14 cellular contexts compared by ENCODE assay signal in the genomic region with DNA sequence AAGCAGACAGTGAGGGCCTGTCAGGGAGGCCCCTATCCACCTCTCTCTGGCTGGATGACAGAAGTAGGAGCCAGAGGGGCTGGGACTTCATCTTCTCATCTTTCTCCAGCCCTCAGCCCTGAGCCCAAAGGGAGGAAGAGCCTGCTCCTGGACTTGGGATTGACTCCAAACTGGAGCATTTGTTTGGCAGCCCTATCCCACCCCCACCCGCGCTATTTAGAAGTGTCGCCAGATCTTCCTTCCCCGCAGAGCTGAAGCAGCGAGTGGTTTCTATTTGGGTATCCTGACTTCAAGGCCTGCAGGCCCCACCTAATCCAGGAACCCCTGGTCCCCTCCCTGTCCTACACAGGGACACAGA. TPM values are rescaled to one million over a fixed set of nuclear protein-coding genes. Genes with fewer than 3 reads are reported as not detected.
DNase-seq lines count a peak whose midpoint lies in the region; ATAC-seq and TF ChIP-seq lines count a peak whose summit lies in the region.
"Had no signal": no experiment of that assay in that cellular context is flagged by ENCODE, and none has a peak within 500 bp of the region (broad histone marks: within the 10 kb centered on the region; RNA-seq: fewer than 3 reads in every experiment).

No MANE protein-coding gene starts in this region.

- H3K9me3 ChIP-seq in HUES64 (ENCODE audit: insufficient read depth, low read depth, low read length) (no peaks in the 10 kb centered on the region), endodermal cell (ENCODE audit: control insufficient read depth, low read length) (no peaks in the 10 kb centered on the region), lung (ENCODE audit: control insufficient read depth in 2 of 2, insufficient read depth in 1 of 2, low read length in 1 of 2) (peaks cover 0 to 2% of the 10 kb centered on the region in 2 donors), stomach smooth muscle (ENCODE audit: control insufficient read depth in 2 of 2, low read length in 2 of 2) (no peaks in the 10 kb centered on the region)

- DNase-seq in endodermal cell: peak; percentile 74
- DNase-seq in lung (ENCODE audit: low spot score): no peak
- DNase-seq in NCI-H2227 (lab: John Stamatoyannopoulos, UW; ENCODE audit: unreplicated experiment): no peak
- DNase-seq in COLO668 (lab: John Stamatoyannopoulos, UW; ENCODE audit: unreplicated experiment): no peak
- no peak for DNase-seq in COLO829 (ENCODE audit: low spot score)
- DNase-seq: MV-4-11; NK-92 treated with Interleukin-12 subunit alpha and Interleukin-12 subunit beta, amount 100 ng/mL, for 24 hours had no signal

- H3K9me3 Mint-ChIP-seq in endodermal cell: no peaks in the 10 kb centered on the region

- H3K27ac Mint-ChIP-seq in endodermal cell: peak overlapping the region; percentile 92

- WGBS in HUES64: 54% methylated on average over 5 of the region's 5 CpGs
- 64% methylated on average over 5 of the region's 5 CpGs; no CpG with 5 or more reads in 1 of the 2 experiments for WGBS in endodermal cell (ENCODE audit: insufficient coverage in 1 of 2, insufficient read length in 1 of 2), 2 experiments
- WGBS in lung, 2 donors: 61 to 81% methylated on average over 5 of the region's 5 CpGs

- ATAC-seq in lung (ENCODE audit: insufficient read depth, low FRiP score) (no peak), GM19351 (IDR thresholded peaks at IDR 0.05; ENCODE audit: unreplicated experiment) (no peak)

- H3K4me3 Mint-ChIP-seq in endodermal cell: no peak overlapping the region

- H3K9ac ChIP-seq in HUES64 (ENCODE audit: low read depth, low read length) (peak overlapping the region; percentile 56), endodermal cell (ENCODE audit: extremely low read depth, low read length, poor library complexity, severe bottlenecking) (no peak overlapping the region), stomach smooth muscle (ENCODE audit: low read length in 2 of 2) (peak overlapping the region; percentile 47 to 51)

- H3K27ac ChIP-seq in HUES64 (ENCODE audit: low read depth, low read length) (peak overlapping the region; percentile 79), endodermal cell (ENCODE audit: low read depth, low read length) (peak overlapping the region; percentile 84), lung (ENCODE audit: low read depth in 1 of 2, low read length in 1 of 2) (peak overlapping the region; percentile 59 to 67), stomach smooth muscle (ENCODE audit: low read length) (peak overlapping the region; percentile 73)

- H3K4me1 ChIP-seq in HUES64 (ENCODE audit: insufficient read depth, low read length) (peaks cover 50% of the 10 kb centered on the region), endodermal cell (ENCODE audit: control insufficient read depth, insufficient read depth, low read length) (peaks cover 17% of the 10 kb centered on the region), lung (ENCODE audit: control insufficient read depth in 2 of 2, insufficient read depth in 2 of 2, low read length in 2 of 2) (peaks cover 26 to 34% of the 10 kb centered on the region in 2 donors), stomach smooth muscle (ENCODE audit: control insufficient read depth, insufficient read depth, low read length) (peaks cover 53% of the 10 kb centered on the region)

- H3K27me3 ChIP-seq in HUES64 (ENCODE audit: insufficient read depth, low read length) (no peaks in the 10 kb centered on the region), endodermal cell (ENCODE audit: control insufficient read depth, insufficient read depth, low read length, poor library complexity, severe bottlenecking) (no peaks in the 10 kb centered on the region), lung (ENCODE audit: control insufficient read depth, insufficient read depth) (no peaks in the 10 kb centered on the region), stomach smooth muscle (ENCODE audit: control insufficient read depth in 1 of 2, insufficient read depth in 2 of 2, low read length in 2 of 2) (no peaks in the 10 kb centered on the region)

- no peak overlapping the region for H3K4me3 ChIP-seq in HUES64 (ENCODE audit: low read length)
- H3K4me3 ChIP-seq in endodermal cell (ENCODE audit: low read length): no peak overlapping the region
- no peak overlapping the region for H3K4me3 ChIP-seq in lung
- peak overlapping the region in 1 of 2 donors; percentile 15 for H3K4me3 ChIP-seq in stomach smooth muscle (ENCODE audit: low read length in 2 of 2)

- no peaks in the 10 kb centered on the region for H3K27me3 Mint-ChIP-seq in endodermal cell (ENCODE audit: insufficient read depth)

- H3K36me3 ChIP-seq in HUES64 (ENCODE audit: insufficient read depth, low read length): peaks cover 16% of the 10 kb centered on the region
- H3K36me3 ChIP-seq in endodermal cell (ENCODE audit: control insufficient read depth, insufficient read depth, low read length): peaks cover 10% of the 10 kb centered on the region
- no peaks in the 10 kb centered on the region for H3K36me3 ChIP-seq in lung (ENCODE audit: control insufficient read depth in 2 of 2, insufficient read depth in 2 of 2, low read length in 2 of 2)
- H3K36me3 ChIP-seq in stomach smooth muscle (ENCODE audit: control insufficient read depth in 2 of 2, insufficient read depth in 2 of 2, low read length in 2 of 2): no peaks in the 10 kb centered on the region

- TF ChIP-seq CTCF in endodermal cell (conservative IDR thresholded peaks at IDR 0.05) (no peak), lung (IDR thresholded peaks at IDR 0.05; ENCODE audit: control extremely low read depth, extremely low read depth) (no peak)

- H3K4me1 Mint-ChIP-seq in endodermal cell: peaks cover 56% of the 10 kb centered on the region

- H3K36me3 Mint-ChIP-seq in endodermal cell (ENCODE audit: low read depth): peaks cover 17% of the 10 kb centered on the region

RNA-seq across cellular contexts. Expression of gene NES, which starts 9.6 kb away (rescaled TPM):
- 116 TPM for polyA plus RNA-seq in HUES64 (2013, experiment 1 of 2)
- polyA plus RNA-seq in HUES64 (2013, experiment 2 of 2): 122 TPM
- total RNA-seq in endodermal cell (100 to 1,000 TPM in 1 of 2 donors, 10 to 100 TPM in 1; 65.8 to 103 TPM), lung (10 to 100 TPM; 37.3 to 57.4 TPM)
- 271 TPM for polyA plus RNA-seq in endodermal cell (2013, experiment 1 of 2)
- polyA plus RNA-seq in endodermal cell (2013, experiment 2 of 2): 261 TPM
- polyA plus RNA-seq in lung: 10 to 100 TPM; 17.6 to 31.1 TPM
- total RNA-seq: mononuclear cell; T-helper 2 cell treated with Interferon-gamma antibody and Interleukin-4, amounts not matched to agents 100 ng/mL and 5 ng/mL, for 36 hours had no signal

RNA-seq across cellular contexts. Expression of gene BCAN, which starts 25.7 kb away (rescaled TPM):
- 1.6 TPM for polyA plus RNA-seq in HUES64 (2013, experiment 1 of 2)
- 2.0 TPM for polyA plus RNA-seq in HUES64 (2013, experiment 2 of 2)
- total RNA-seq in endodermal cell (under 1 TPM in 1 of 2 donors, not detected in 1; 0.31 TPM), lung (1 to 10 TPM in 1 of 2 donors, under 1 TPM in 1; 0.18 to 1.1 TPM)
- 1.6 TPM for polyA plus RNA-seq in endodermal cell (2013, experiment 1 of 2)
- polyA plus RNA-seq in endodermal cell (2013, experiment 2 of 2): 0.83 TPM
- polyA plus RNA-seq in lung: under 1 TPM; 0.05 to 0.06 TPM
- total RNA-seq: mononuclear cell; subcutaneous adipose tissue; T-helper 2 cell treated with Interferon-gamma antibody and Interleukin-4, amounts not matched to agents 100 ng/mL and 5 ng/mL, for 36 hours had no signal

RNA-seq across cellular contexts. Expression of gene CRABP2, which starts 37.8 kb away (rescaled TPM):
- 229 TPM for polyA plus RNA-seq in HUES64 (2013, experiment 1 of 2)
- 318 TPM for polyA plus RNA-seq in HUES64 (2013, experiment 2 of 2)
- total RNA-seq in endodermal cell: 100 to 1,000 TPM; 243 to 780 TPM
- 435 TPM for polyA plus RNA-seq in endodermal cell (2013, experiment 1 of 2)
- 409 TPM for polyA plus RNA-seq in endodermal cell (2013, experiment 2 of 2)
- total RNA-seq in lung: 10 to 100 TPM in 1 of 2 donors, 1 to 10 TPM in 1; 5.8 to 13.6 TPM
- 1 to 10 TPM; 1.3 to 4.0 TPM for polyA plus RNA-seq in lung

RNA-seq across cellular contexts. Expression of gene HAPLN2, which starts 48.4 kb away (rescaled TPM):
- not detected for polyA plus RNA-seq in HUES64 (2013, experiment 1 of 2)
- 0.19 TPM for polyA plus RNA-seq in HUES64 (2013, experiment 2 of 2)
- total RNA-seq in endodermal cell: 1 to 10 TPM in 1 of 2 donors, under 1 TPM in 1; 0.42 to 2.8 TPM
- polyA plus RNA-seq in endodermal cell (2013, experiment 1 of 2): 0.82 TPM
- polyA plus RNA-seq in endodermal cell (2013, experiment 2 of 2): 0.54 TPM
- total RNA-seq in lung: under 1 TPM in 1 of 2 donors, not detected in 1; 0.18 TPM
- polyA plus RNA-seq in lung: under 1 TPM; 0.24 to 0.31 TPM
- total RNA-seq: T-helper 2 cell treated with Interferon-gamma antibody and Interleukin-4, amounts not matched to agents 100 ng/mL and 5 ng/mL, for 36 hours had no signal
- polyA plus RNA-seq: BJ had no signal

Comparison
In these comparisons a context has a peak if more than half of its experiments do, and no peak if none do; other contexts are left out.
1. RNA of gene CRABP2, which starts 37.8 kb away (total RNA-seq): 243 to 780 TPM in endodermal cell; 5.8 to 13.6 TPM in lung; every median in the first group is over 10 times any median in the second.
2. Peak in every context shown above with its lines, with median percentiles within 50 percentile points of each other: H3K27ac ChIP-seq.